In the genomic region with DNA sequence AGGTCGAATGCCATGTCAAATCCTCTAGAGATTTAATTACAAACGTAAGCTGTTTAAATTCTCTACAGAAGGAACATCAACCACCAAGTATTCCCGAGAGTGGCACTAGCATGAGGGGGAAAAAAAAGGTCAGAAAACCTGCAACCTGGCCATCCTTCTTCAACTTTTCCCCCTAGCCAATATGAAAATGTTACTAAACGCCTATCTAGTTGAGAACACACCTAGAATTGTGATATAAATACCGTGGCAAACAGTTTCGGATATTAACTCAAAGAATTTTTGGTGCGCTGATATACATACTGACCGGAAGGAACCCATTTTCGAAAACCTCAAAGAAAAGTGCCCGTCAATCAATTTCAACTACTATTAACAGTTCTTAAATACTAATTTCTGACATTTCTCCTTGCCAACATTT, we compare ENCODE assay signal across 9 cellular contexts. TPM values are rescaled to one million over a fixed set of nuclear protein-coding genes. Genes with fewer than 3 reads are reported as not detected.
DNase-seq lines count a peak whose midpoint lies in the region; ATAC-seq, FAIRE-seq and TF ChIP-seq lines count a peak whose summit lies in the region.
"Had no signal": no experiment of that assay in that cellular context is flagged by ENCODE, and none has a peak within 500 bp of the region (broad histone marks: within the 10 kb centered on the region; RNA-seq: fewer than 3 reads in every experiment).

No MANE protein-coding gene starts in this region.

- DNase-seq in A673 (ENCODE audit: low spot score) (peak; percentile 45), HL-60 (ENCODE audit: low read depth in 1 of 2, low spot score in 1 of 2) (no peak), GM12878 (ENCODE audit: low read depth, low spot score) (no peak), mesendoderm (no peak), left colon (no peak), COLO829 (ENCODE audit: low spot score) (no peak)
- DNase-seq in activated CD4-positive, alpha-beta T cell treated with anti-CD3 and anti-CD28 coated beads, Interleukin-2, amount 50 U/mL, for 4 hours, result no peak
- DNase-seq: amniotic stem cell had no signal

- no peak for TF ChIP-seq POLR2A in GM12878 (IDR thresholded peaks at IDR 0.05; ENCODE audit: low read depth, low read length)

- intact Hi-C loops in A673 (cut with micrococcal nuclease; ENCODE audit: unreplicated experiment) (loop anchor here (5.0 to 10.0 kb wide), 3 partner anchors 115 to 267 kb away; a partner anchor contains a TSS), GM12878 (cut with micrococcal nuclease; ENCODE audit: unreplicated experiment) (loop anchor here (10.0 kb wide), 1 partner anchor 117 kb away; a partner anchor contains a TSS), left colon (cut with DNase I, micrococcal nuclease) (no loop called here)

- H3K4me3 ChIP-seq in A673 (ENCODE audit: low read depth, low read length, poor library complexity, severe bottlenecking), result peak overlapping the region; percentile 68
- H3K4me3 ChIP-seq in HL-60 (replicated peaks; ENCODE audit: insufficient read depth, low read length), result peak overlapping the region; percentile 74
- peak overlapping the region; percentile 98 for H3K4me3 ChIP-seq in GM12878
- peak overlapping the region; percentile 87 for H3K4me3 ChIP-seq in mesendoderm (ENCODE audit: low read length)

- peaks cover 18% of the 10 kb centered on the region for H4K20me1 ChIP-seq in GM12878 (ENCODE audit: control insufficient read depth, insufficient read depth)

- BruUV-seq in A673 (replicated peaks; lab: Mats Ljungman, UMichigan), result no TSS peak
- BruUV-seq in GM12878 (replicated peaks; lab: Mats Ljungman, UMichigan), result no TSS peak

- H2AK5ac ChIP-seq in mesendoderm (ENCODE audit: low read length), result no peak overlapping the region

- ATAC-seq in GM12878, result no peak
- no peak for ATAC-seq in left colon
- no peak for ATAC-seq in HG02981 (IDR thresholded peaks at IDR 0.05; ENCODE audit: unreplicated experiment)

- WGBS in GM12878 (ENCODE audit: insufficient coverage, insufficient replicate concordance, low lambda C conversion rate, missing lambda C conversion rate), result 2% methylated on average over 10 of the region's 10 CpGs
- no CpG with 5 or more reads among the region's 10 CpGs for WGBS in mesendoderm (ENCODE audit: extremely low coverage, insufficient coverage, low lambda C conversion rate)

- H2BK120ac ChIP-seq in mesendoderm (ENCODE audit: low read depth, low read length), result no peak overlapping the region

- H3K79me2 ChIP-seq in GM12878 (ENCODE audit: control insufficient read depth, insufficient read depth, low read length) (peaks cover 69% of the 10 kb centered on the region), mesendoderm (ENCODE audit: control insufficient read depth, insufficient read depth, low read length) (peaks cover 64% of the 10 kb centered on the region)

- FAIRE-seq in GM12878 (lab: Jason Lieb, UNC), result no peak

- H3K27ac ChIP-seq in A673 (ENCODE audit: low read depth, low read length, poor library complexity, severe bottlenecking) (peak overlapping the region; percentile 91), HL-60 (replicated peaks) (peak overlapping the region; percentile 94), GM12878 (ENCODE audit: control insufficient read depth, insufficient read depth) (peak overlapping the region; percentile 100), mesendoderm (ENCODE audit: low read depth, low read length) (no peak overlapping the region)

- H3K18ac ChIP-seq in mesendoderm (ENCODE audit: low read length), result no peak overlapping the region

- no peak overlapping the region for H3K4ac ChIP-seq in mesendoderm (ENCODE audit: low read depth, low read length)

- no peaks in the 10 kb centered on the region for H3K79me1 ChIP-seq in mesendoderm (ENCODE audit: low read length)

- no peak overlapping the region for H3K23ac ChIP-seq in mesendoderm (ENCODE audit: low read length)

- no peak overlapping the region for H2BK5ac ChIP-seq in mesendoderm (ENCODE audit: low read length)

- H3K4me2 ChIP-seq in GM12878 (ENCODE audit: control insufficient read depth, insufficient read depth) (peak overlapping the region; percentile 50; the same call in 1 of the 2 replicates), mesendoderm (ENCODE audit: low read length) (peak overlapping the region; percentile 74)

- no peaks in the 10 kb centered on the region for H3K27me3 ChIP-seq in A673 (replicated peaks; ENCODE audit: insufficient read depth, low read depth, low read length, poor library complexity)
- no peaks in the 10 kb centered on the region for H3K27me3 ChIP-seq in HL-60 (ENCODE audit: insufficient read depth, poor library complexity, severe bottlenecking)
- H3K27me3 ChIP-seq in GM12878 (replicated peaks in 1 of 2; ENCODE audit: control insufficient read depth in 2 of 2, insufficient read depth in 2 of 2, low read length in 1 of 2), result no peaks in the 10 kb centered on the region
- H3K27me3 ChIP-seq in mesendoderm (ENCODE audit: insufficient read depth, low read length, poor library complexity), result no peaks in the 10 kb centered on the region

- no peak overlapping the region for H4K8ac ChIP-seq in mesendoderm (ENCODE audit: low read depth, low read length)

- H3K9me3 ChIP-seq in A673 (ENCODE audit: low read depth, low read length, poor library complexity, severe bottlenecking) (no peaks in the 10 kb centered on the region), GM12878 (replicated peaks; ENCODE audit: control insufficient read depth, insufficient read depth, low read length) (no peaks in the 10 kb centered on the region)

- TF ChIP-seq CTCF in A673 (conservative IDR thresholded peaks at IDR 0.05; ENCODE audit: low read depth, low read length), result no peak
- no peak for TF ChIP-seq CTCF in HL-60 (IDR thresholded peaks at IDR 0.05; ENCODE audit: insufficient read depth, low read length)
- TF ChIP-seq CTCF in GM12878 (IDR thresholded peaks at IDR 0.05 in 2 of 3, conservative IDR thresholded peaks at IDR 0.05 in 1 of 3; ENCODE audit: control insufficient read depth in 2 of 3, extremely low read depth in 1 of 3, insufficient read depth in 1 of 3, low read depth in 3 of 3, low read length in 3 of 3), result no peak

- H3K4me1 ChIP-seq in A673 (ENCODE audit: insufficient read depth, low read length, poor library complexity, severe bottlenecking) (peaks cover 42% of the 10 kb centered on the region), GM12878 (ENCODE audit: control insufficient read depth, insufficient read depth, low read length) (peaks cover 26% of the 10 kb centered on the region), mesendoderm (ENCODE audit: control insufficient read depth, low read depth, low read length) (peaks cover 2% of the 10 kb centered on the region)

- in situ Hi-C loops in GM12878 (cut with MboI), result no loop called here

- H3K56ac ChIP-seq in mesendoderm (ENCODE audit: low read length), result peak overlapping the region; percentile 70

- CTCF ChIA-PET in A673 (lab: Charles Lee) (no interaction called here), GM12878 (lab: Yijun Ruan, JAX) (interaction anchor here (1.0 to 1.7 kb wide), 3 partner anchors 10 to 26 kb away, joined by 3 to 4 read pairs (median 3); no protein-coding TSS in a partner anchor)

- SMC1A ChIA-PET in GM12878 (lab: Charles Lee; ENCODE audit: uncharacterized antibody, unreplicated experiment), result interaction anchor here (0.8 to 2.1 kb wide), 5 partner anchors 12 to 115 kb away, joined by 3 to 7 read pairs (median 3); no protein-coding TSS in a partner anchor

- H3K9ac ChIP-seq in GM12878 (ENCODE audit: control insufficient read depth, insufficient read depth, low read length) (peak overlapping the region; percentile 100), mesendoderm (ENCODE audit: low read length) (peak overlapping the region; percentile 97)

- H4K5ac ChIP-seq in mesendoderm (ENCODE audit: low read length), result no peak overlapping the region

- POLR2A ChIA-PET in A673 (lab: Charles Lee; ENCODE audit: low non-redundant PET) (interaction anchor here (0.7 kb wide), 1 partner anchor 174 kb away, joined by 4 read pairs; no protein-coding TSS in a partner anchor), GM12878 (lab: Charles Lee) (interaction anchor here (1.1 to 1.9 kb wide), 5 partner anchors 12 to 170 kb away, joined by 3 to 6 read pairs (median 4); no protein-coding TSS in a partner anchor)

- peaks cover 63% of the 10 kb centered on the region for H3K36me3 ChIP-seq in A673 (ENCODE audit: insufficient read depth, low read length, poor library complexity, severe bottlenecking)
- H3K36me3 ChIP-seq in GM12878 (ENCODE audit: control insufficient read depth in 2 of 2, insufficient read depth in 2 of 2, low read length in 1 of 2), result peaks cover 4 to 21% of the 10 kb centered on the region in 2 experiments
- peaks cover 3% of the 10 kb centered on the region for H3K36me3 ChIP-seq in mesendoderm (ENCODE audit: control insufficient read depth, insufficient read depth, low read length)

- no peak overlapping the region for H2BK15ac ChIP-seq in mesendoderm (replicated peaks; ENCODE audit: low read depth)

- RAD21 ChIA-PET in GM12878 (lab: Charles Lee; ENCODE audit: unreplicated experiment), result interaction anchor here (0.7 to 3.0 kb wide), 4 partner anchors 37 to 115 kb away, joined by 3 to 18 read pairs (median 4); no protein-coding TSS in a partner anchor

- no peak for TF ChIP-seq EP300 in GM12878 (IDR thresholded peaks at IDR 0.05; ENCODE audit: borderline replicate concordance in 1 of 2, control insufficient read depth in 1 of 2, low read depth in 2 of 2, low read length in 2 of 2)

- H2AFZ ChIP-seq in GM12878 (ENCODE audit: control insufficient read depth, low read depth, low read length), result no peak overlapping the region

- no peak for TF ChIP-seq RAD21 in GM12878 (IDR thresholded peaks at IDR 0.05; ENCODE audit: insufficient read depth, low read depth, low read length)

RNA-seq across cellular contexts. Expression of a gene that starts 1.8 kb away (rescaled TPM):
- total RNA-seq in A673 (2021), result 934 and 949 TPM in 2 replicates
- 614 and 625 TPM in 2 replicates for total RNA-seq in GM12878 (2013; cell fraction: nucleolus; rRNA removed)
- 911 and 918 TPM in 2 replicates for total RNA-seq in GM12878 (2014; rRNA removed)
- total RNA-seq in GM12878 (2014; rRNA removed; fragmentation: Illumina TruSeq; extraction: Trizol), result 1,200 and 1,219 TPM in 2 replicates
- 766 and 773 TPM in 2 replicates for total RNA-seq in GM12878 (2021)
- polyA plus RNA-seq in GM12878 (2011; ENCODE audit: low read depth), result 683 TPM
- 1,305 and 1,562 TPM in 2 replicates for polyA plus RNA-seq in GM12878 (2011; rRNA removed)
- 561 and 849 TPM in 2 replicates for polyA plus RNA-seq in GM12878 (2011; cell fraction: cytosol; rRNA removed)
- polyA plus RNA-seq in GM12878 (2011; cell fraction: nucleus; rRNA removed), result 413 and 577 TPM in 2 replicates
- polyA plus RNA-seq in GM12878 (2012), result 661 and 837 TPM in 2 replicates
- polyA plus RNA-seq in GM12878 (2014; fragmentation: Illumina TruSeq; extraction: Trizol), result 1,492 and 1,839 TPM in 2 replicates
- polyA plus RNA-seq in GM12878 (2014; fragmentation: Nextera tagmentation; extraction: Ambion mirVana), result 1,000 to 10,000 TPM in 1 of 2 experiments, 100 to 1,000 TPM in 1; 679 to 1,422 TPM
- 866 and 889 TPM in 2 replicates for polyA plus RNA-seq in GM12878 (2014; rRNA removed)
- polyA plus RNA-seq in GM12878 (2016; fragmentation: Nextera tagmentation; extraction: Ambion mirVana), result 1,000 to 10,000 TPM; 1,325 to 1,341 TPM
- polyA minus RNA-seq in GM12878 (2011; rRNA and poly(A)+ RNA removed), result 736 and 779 TPM in 2 replicates
- polyA minus RNA-seq in GM12878 (2011; cell fraction: cytosol; rRNA and poly(A)+ RNA removed), result 204 and 236 TPM in 2 replicates
- 243 and 440 TPM in 2 replicates for polyA minus RNA-seq in GM12878 (2011; cell fraction: nucleus; rRNA and poly(A)+ RNA removed)
- polyA plus RNA-seq in mesendoderm (2013, experiment 1 of 2), result 1,460 TPM
- 1,374 TPM for polyA plus RNA-seq in mesendoderm (2013, experiment 2 of 2)
- 100 to 1,000 TPM; 251 to 271 TPM for total RNA-seq in left colon

RNA-seq across cellular contexts. Expression of a gene that starts 12.4 kb away (rescaled TPM):
- 0.86 and 0.98 TPM in 2 replicates for total RNA-seq in A673 (2021)
- not detected in 2 replicates for total RNA-seq in GM12878 (2013; cell fraction: nucleolus; rRNA removed)
- 0.27 and 1.1 TPM in 2 replicates for total RNA-seq in GM12878 (2014; rRNA removed)
- 0.18 and 0.72 TPM in 2 replicates for total RNA-seq in GM12878 (2014; rRNA removed; fragmentation: Illumina TruSeq; extraction: Trizol)
- total RNA-seq in GM12878 (2021), result 0.44 TPM in 1 of 2 replicates, not detected in the other
- not detected for polyA plus RNA-seq in GM12878 (2011; ENCODE audit: low read depth)
- 0.13 and 0.30 TPM in 2 replicates for polyA plus RNA-seq in GM12878 (2011; rRNA removed)
- 0.13 TPM in 1 of 2 replicates, not detected in the other for polyA plus RNA-seq in GM12878 (2011; cell fraction: cytosol; rRNA removed)
- 0.15 and 0.40 TPM in 2 replicates for polyA plus RNA-seq in GM12878 (2011; cell fraction: nucleus; rRNA removed)
- 0.08 and 0.14 TPM in 2 replicates for polyA plus RNA-seq in GM12878 (2012)
- polyA plus RNA-seq in GM12878 (2014; fragmentation: Illumina TruSeq; extraction: Trizol), result 0.14 and 0.34 TPM in 2 replicates
- under 1 TPM; 0.07 to 0.16 TPM for polyA plus RNA-seq in GM12878 (2014; fragmentation: Nextera tagmentation; extraction: Ambion mirVana)
- polyA plus RNA-seq in GM12878 (2014; rRNA removed), result 0.10 and 0.11 TPM in 2 replicates
- polyA plus RNA-seq in GM12878 (2016; fragmentation: Nextera tagmentation; extraction: Ambion mirVana), result under 1 TPM in 1 of 2 experiments, not detected in 1; 0.07 TPM
- polyA minus RNA-seq in GM12878 (2011; rRNA and poly(A)+ RNA removed), result 0.80 TPM in 1 of 2 replicates, not detected in the other
- polyA minus RNA-seq in GM12878 (2011; cell fraction: cytosol; rRNA and poly(A)+ RNA removed), result not detected in 2 replicates
- polyA minus RNA-seq in GM12878 (2011; cell fraction: nucleus; rRNA and poly(A)+ RNA removed), result 0.19 TPM in 1 of 2 replicates, not detected in the other
- 0.55 TPM for polyA plus RNA-seq in mesendoderm (2013, experiment 1 of 2)
- polyA plus RNA-seq in mesendoderm (2013, experiment 2 of 2), result 0.70 TPM
- total RNA-seq in left colon, result under 1 TPM in 1 of 2 donors, not detected in 1; 0.17 TPM

Comparison
In these comparisons a context has a peak if more than half of its experiments do, and no peak if none do; other contexts are left out.
1. intact Hi-C loops: an anchor here in A673 (5.0 to 10.0 kb wide) and GM12878 (10.0 kb wide); none called in left colon.